ENCODE assay signal across 8 cellular contexts in the genomic region with DNA sequence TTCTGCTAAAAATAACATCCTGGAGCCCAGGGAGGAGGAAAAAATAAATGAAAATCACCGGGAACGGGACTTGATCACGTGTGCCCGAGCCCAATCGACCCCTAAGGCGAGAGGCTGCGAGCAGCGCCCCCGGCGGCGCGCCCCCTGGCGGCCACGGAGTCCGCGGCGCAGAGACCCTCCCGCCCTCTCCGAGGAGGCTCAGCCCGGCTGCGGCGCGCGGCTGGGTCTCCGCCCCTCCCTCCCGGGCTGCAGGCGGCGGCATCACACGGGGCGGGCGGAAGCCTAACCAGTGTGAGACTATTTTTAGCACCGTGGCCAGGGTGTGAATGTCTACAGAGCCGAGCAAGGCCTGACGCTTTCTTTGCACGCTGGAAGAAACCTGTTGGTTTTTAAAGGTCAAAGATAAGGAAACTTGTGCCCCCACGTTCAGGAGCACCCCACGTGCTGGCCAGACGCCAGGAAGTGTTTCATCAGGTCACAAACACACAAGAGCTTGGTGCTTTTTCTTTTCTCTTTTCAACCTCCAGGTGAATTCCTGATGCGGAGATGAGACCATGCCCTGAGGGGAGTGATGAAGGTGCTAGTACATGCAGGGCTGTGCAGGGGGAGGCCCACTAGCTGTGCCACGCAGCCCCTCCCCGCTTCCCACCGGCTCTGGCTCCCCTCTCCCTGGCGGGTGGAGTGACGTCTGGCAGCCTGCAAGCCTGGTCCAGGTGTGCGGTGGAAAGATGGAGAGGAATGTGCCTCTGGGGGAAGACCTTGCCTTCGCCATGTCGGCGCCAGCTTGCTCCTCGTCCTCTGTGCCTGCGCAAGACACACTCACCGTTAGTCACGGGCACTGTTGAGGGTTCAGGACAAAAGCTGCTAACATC. TPM values are rescaled to one million over a fixed set of nuclear protein-coding genes. Genes with fewer than 3 reads are reported as not detected.
DNase-seq lines count a peak whose midpoint lies in the region; ATAC-seq and TF ChIP-seq lines count a peak whose summit lies in the region.

No MANE protein-coding gene starts in this region.

- H3K9me3 ChIP-seq in OCI-LY7 (ENCODE audit: low read length), result no peaks in the 10 kb centered on the region

- no TSS peak for BruUV-seq in OCI-LY7 (replicated peaks; lab: Mats Ljungman, UMichigan)

- POLR2A ChIA-PET in OCI-LY7 (lab: Charles Lee), result interaction anchor here (0.6 to 2.0 kb wide), 12 partner anchors 12 to 190 kb away, joined by 3 to 12 read pairs (median 4); no protein-coding TSS in a partner anchor

- no peaks in the 10 kb centered on the region for H3K36me3 ChIP-seq in OCI-LY7 (ENCODE audit: insufficient read depth, low read length)

- peak; percentile 97 for TF ChIP-seq CTCF in OCI-LY7 (conservative IDR thresholded peaks at IDR 0.05; ENCODE audit: low read length)

- peak overlapping the region; percentile 82 for H3K27ac ChIP-seq in OCI-LY7 (ENCODE audit: low read depth, low read length, poor library complexity, severe bottlenecking)

- peak overlapping the region; percentile 31 for H3K4me3 ChIP-seq in OCI-LY7 (ENCODE audit: low read depth, low read length, poor library complexity, severe bottlenecking)

- peak; percentile 58; the same call in 1 of the 2 replicates for TF ChIP-seq RAD21 in Ishikawa (IDR thresholded peaks at IDR 0.05; ENCODE audit: low read depth)

- H3K79me2 ChIP-seq in OCI-LY7 (ENCODE audit: insufficient read depth, low read depth, low read length), result no peaks in the 10 kb centered on the region

- intact Hi-C loops in OCI-LY7 (cut with micrococcal nuclease; ENCODE audit: unreplicated experiment), result loop anchor here (1.0 to 10.0 kb wide), 5 partner anchors 25 to 188 kb away; no protein-coding TSS in a partner anchor

- CTCF ChIA-PET in OCI-LY7 (lab: Charles Lee; ENCODE audit: unreplicated experiment), result interaction anchor here (0.6 to 2.6 kb wide), 5 partner anchors 12 to 106 kb away, joined by 3 to 17 read pairs (median 6); no protein-coding TSS in a partner anchor

- H4K20me1 ChIP-seq in OCI-LY7 (ENCODE audit: insufficient read depth, low read length), result no peaks in the 10 kb centered on the region

- TF ChIP-seq POLR2A in erythroblast (IDR thresholded peaks at IDR 0.05; ENCODE audit: low read length), result no peak

- H3K9me2 ChIP-seq in OCI-LY7 (ENCODE audit: insufficient read depth, low read length), result no peaks in the 10 kb centered on the region

- peak overlapping the region; percentile 64 for H3K4me2 ChIP-seq in OCI-LY7 (ENCODE audit: low read length)

- H3K4me1 ChIP-seq in OCI-LY7 (ENCODE audit: insufficient read depth, low read length, poor library complexity, severe bottlenecking), result peaks cover 61% of the 10 kb centered on the region

- peak; percentile 87 for DNase-seq in DMS79 (lab: John Stamatoyannopoulos, UW)
- DNase-seq in OCI-LY7 (ENCODE audit: low spot score), result peak; percentile 98
- peak; percentile 95 for DNase-seq in activated T-cell treated with anti-CD3 and anti-CD28 coated beads for 48 hours (ENCODE audit: low read depth)
- DNase-seq in erythroblast (lab: John Stamatoyannopoulos, UW), result peak; percentile 82 to 88
- DNase-seq in myocyte (ENCODE audit: low read depth), result peak; percentile 92
- peak; percentile 81 for DNase-seq in stimulated activated CD8-positive, alpha-beta memory T cell treated with anti-CD3 and anti-CD28 coated beads, Interleukin-7, amount 100 ng/mL, for 24 hours (ENCODE audit: low read depth)

- 0 out of 2 replicates have a peak, but pooled peaks have one; percentile 35 for TF ChIP-seq EP300 in Ishikawa (IDR thresholded peaks at IDR 0.05; ENCODE audit: borderline replicate concordance)

- peak; percentile 92 for ATAC-seq in GM21717 (IDR thresholded peaks at IDR 0.05; ENCODE audit: unreplicated experiment)

- peak overlapping the region; percentile 68; the same call in 1 of the 2 replicates for H2AFZ ChIP-seq in OCI-LY7 (ENCODE audit: low read length)

TF ChIP-seq in Ishikawa, 13 proteins besides CTCF, POLR2A, EP300 and RAD21:
- TF ChIP-seq, protein P1, sequence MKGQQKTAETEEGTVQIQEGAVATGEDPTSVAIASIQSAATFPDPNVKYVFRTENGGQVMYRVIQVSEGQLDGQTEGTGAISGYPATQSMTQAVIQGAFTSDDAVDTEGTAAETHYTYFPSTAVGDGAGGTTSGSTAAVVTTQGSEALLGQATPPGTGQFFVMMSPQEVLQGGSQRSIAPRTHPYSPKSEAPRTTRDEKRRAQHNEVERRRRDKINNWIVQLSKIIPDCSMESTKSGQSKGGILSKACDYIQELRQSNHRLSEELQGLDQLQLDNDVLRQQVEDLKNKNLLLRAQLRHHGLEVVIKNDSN (IDR thresholded peaks at IDR 0.05), result peak; percentile 85
- 0 out of 2 replicates have a peak, but pooled peaks have one; percentile 17 for TF ChIP-seq TEAD4 (IDR thresholded peaks at IDR 0.05)
- no peak for TF ChIP-seq FOXM1 (IDR thresholded peaks at IDR 0.05; ENCODE audit: borderline replicate concordance, low read depth)
- TF ChIP-seq REST (IDR thresholded peaks at IDR 0.05; ENCODE audit: low read depth), result peak; percentile 27; the same call in 1 of the 2 replicates
- TF ChIP-seq TAF1 (IDR thresholded peaks at IDR 0.05; ENCODE audit: low read depth), result 0 out of 2 replicates have a peak, but pooled peaks have one; percentile 28
- TF ChIP-seq NFIC (IDR thresholded peaks at IDR 0.05), result 0 out of 2 replicates have a peak, but pooled peaks have one; percentile 58
- no peak for TF ChIP-seq CREB1 (IDR thresholded peaks at IDR 0.05; ENCODE audit: low read depth)
- TF ChIP-seq YY1 (IDR thresholded peaks at IDR 0.05; ENCODE audit: low read depth), result no peak
- peak; percentile 35; the same call in 1 of the 2 replicates for TF ChIP-seq TCF12 (IDR thresholded peaks at IDR 0.05; ENCODE audit: low read depth)
- peak; percentile 86 for TF ChIP-seq MAX (IDR thresholded peaks at IDR 0.05)
- 0 out of 2 replicates have a peak, but pooled peaks have one; percentile 1 for TF ChIP-seq CEBPB (IDR thresholded peaks at IDR 0.05)
- TF ChIP-seq EGR1 (IDR thresholded peaks at IDR 0.05), result no peak
- peak; percentile 99 for TF ChIP-seq ZBTB7A (IDR thresholded peaks at IDR 0.05; ENCODE audit: low read depth)

RNA-seq across cellular contexts. Expression of gene DNMT3A, which starts 35.3 kb away (rescaled TPM):
- 2.6 and 2.8 TPM in 2 replicates for total RNA-seq in OCI-LY7 (2014; rRNA removed; shearing (Covaris generic))
- total RNA-seq in OCI-LY7 (2022) (7.2 and 7.3 TPM in 2 replicates), myocyte (5.7 and 5.8 TPM in 2 replicates)
- polyA plus RNA-seq in myocyte (2012), result 10.7 TPM

Comparison
In these comparisons a context has a peak if more than half of its experiments do, and no peak if none do; other contexts are left out.
1. Peak in every context shown above with its lines: DNase-seq, ATAC-seq, H3K4me3 ChIP-seq and H3K27ac ChIP-seq.